1 cellular context compared by ENCODE assay signal in genomic region chr2:8548065-8548870, GRCh38.
TF ChIP-seq lines count a peak whose summit lies in the region.

No MANE protein-coding gene starts in this region.

TF ChIP-seq in GM12878, 131 proteins besides CTCF, POLR2A, EP300 and RAD21 (continued from another document):
- TF ChIP-seq MEF2A (IDR thresholded peaks at IDR 0.05; ENCODE audit: insufficient read depth, low read depth, low read length) (no peak), SMAD1 (IDR thresholded peaks at IDR 0.05; ENCODE audit: low read depth, partially characterized antibody) (no peak), KLF5 (IDR thresholded peaks at IDR 0.05; ENCODE audit: partially characterized antibody) (no peak), TCF3 (IDR thresholded peaks at IDR 0.05; ENCODE audit: borderline replicate concordance, insufficient read depth, low read depth, low read length) (no peak), NR2C2 (IDR thresholded peaks at IDR 0.05; ENCODE audit: borderline replicate concordance, control insufficient read depth, insufficient read length, low read depth) (no peak)
